In genomic region chr12:127194176-127194575, GRCh38 we compare ENCODE assay signal across 24 cellular contexts.
"Had no signal": no experiment of that assay in that cellular context is flagged by ENCODE, and none has a peak within 500 bp of the region (broad histone marks: within the 10 kb centered on the region; RNA-seq: fewer than 3 reads in every experiment).

No MANE protein-coding gene starts in this region.

- H3K36me3 ChIP-seq: WERI-Rb-1 had no signal

- H3K27ac ChIP-seq: body of pancreas, SK-N-MC, WERI-Rb-1 had no signal

- H3K4me3 ChIP-seq: body of pancreas, SK-N-MC had no signal

- H3K4me1 ChIP-seq: body of pancreas had no signal

- DNase-seq: activated CD4-positive, alpha-beta T cell treated with anti-CD3 and anti-CD28 coated beads for 4 hours; activated CD8-positive, alpha-beta memory T cell treated with anti-CD3 and anti-CD28 coated beads, Interleukin-2, amount 50 U/mL, for 4 hours; activated CD8-positive, alpha-beta T cell treated with anti-CD3 and anti-CD28 coated beads for 36 hours; activated gamma-delta T cell treated with Interleukin-2 at 50 U/mL for 16 hours; activated naive CD4-positive, alpha-beta T cell treated with anti-CD3 and anti-CD28 coated beads, Interleukin-2, amount 10 ng/mL, durations not matched to agents 7 days and 5 days; activated naive CD8-positive, alpha-beta T cell treated with anti-CD3 and anti-CD28 coated beads for 36 hours; activated T-cell treated with anti-CD3 and anti-CD28 coated beads, Interleukin-2, amount 50 U/mL, for 72 hours; body of pancreas; central memory CD4-positive, alpha-beta T cell; Kasumi-1; KBM-7; NCI-H1048; NCI-H1417; NCI-H1694; NCI-H2029 treated with DMSO at 0.1 percent for 48 hours; NCI-H345; NCI-H510A; NCI-H526 treated with DMSO at 0.1 percent for 48 hours; NCI-H82; SIG-M5; T-cell; T-helper 2 cell; WERI-Rb-1 had no signal

- H3K9me3 ChIP-seq: body of pancreas had no signal

- ATAC-seq: activated CD8-positive, alpha-beta T cell treated with anti-CD3 and anti-CD28 coated beads for 36 hours; activated T-cell treated with anti-CD3 and anti-CD28 coated beads, Interleukin-2, amount 50 U/mL, for 72 hours; body of pancreas; T-cell had no signal

- H3K27me3 ChIP-seq: body of pancreas had no signal
